1 cellular context compared by ENCODE assay signal in the genomic region with DNA sequence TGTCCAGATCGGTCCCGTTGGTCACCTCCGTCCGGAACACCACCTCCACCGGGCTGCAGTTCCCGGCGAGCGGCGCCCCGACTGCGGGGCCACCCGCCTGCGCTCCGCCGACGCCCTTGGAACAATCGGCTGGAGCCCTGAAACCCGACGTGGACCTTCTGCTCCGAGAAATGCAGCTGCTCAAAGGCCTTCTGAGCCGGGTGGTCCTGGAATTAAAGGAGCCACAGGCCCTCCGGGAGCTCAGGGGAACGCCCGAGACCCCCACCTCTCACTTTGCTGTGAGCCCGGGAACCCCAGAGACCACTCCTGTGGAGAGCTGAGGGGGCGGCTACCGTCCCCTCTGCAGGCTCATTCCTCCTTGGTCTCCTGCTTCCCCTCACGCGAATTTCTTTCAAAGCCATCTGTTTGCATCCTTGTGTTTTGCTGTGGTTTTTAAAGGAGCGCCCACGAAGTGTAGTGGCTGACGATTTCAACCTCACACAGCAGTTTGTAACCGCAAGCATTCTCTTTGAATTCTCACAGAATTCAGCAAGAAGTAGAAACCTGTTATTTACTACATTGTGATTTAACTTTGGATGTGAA.
TF ChIP-seq lines count a peak whose summit lies in the region.

No MANE protein-coding gene starts in this region.

TF ChIP-seq in K562, 482 proteins besides CTCF, POLR2A, EP300 and RAD21 (continued from another document):
- TF ChIP-seq, protein P1, sequence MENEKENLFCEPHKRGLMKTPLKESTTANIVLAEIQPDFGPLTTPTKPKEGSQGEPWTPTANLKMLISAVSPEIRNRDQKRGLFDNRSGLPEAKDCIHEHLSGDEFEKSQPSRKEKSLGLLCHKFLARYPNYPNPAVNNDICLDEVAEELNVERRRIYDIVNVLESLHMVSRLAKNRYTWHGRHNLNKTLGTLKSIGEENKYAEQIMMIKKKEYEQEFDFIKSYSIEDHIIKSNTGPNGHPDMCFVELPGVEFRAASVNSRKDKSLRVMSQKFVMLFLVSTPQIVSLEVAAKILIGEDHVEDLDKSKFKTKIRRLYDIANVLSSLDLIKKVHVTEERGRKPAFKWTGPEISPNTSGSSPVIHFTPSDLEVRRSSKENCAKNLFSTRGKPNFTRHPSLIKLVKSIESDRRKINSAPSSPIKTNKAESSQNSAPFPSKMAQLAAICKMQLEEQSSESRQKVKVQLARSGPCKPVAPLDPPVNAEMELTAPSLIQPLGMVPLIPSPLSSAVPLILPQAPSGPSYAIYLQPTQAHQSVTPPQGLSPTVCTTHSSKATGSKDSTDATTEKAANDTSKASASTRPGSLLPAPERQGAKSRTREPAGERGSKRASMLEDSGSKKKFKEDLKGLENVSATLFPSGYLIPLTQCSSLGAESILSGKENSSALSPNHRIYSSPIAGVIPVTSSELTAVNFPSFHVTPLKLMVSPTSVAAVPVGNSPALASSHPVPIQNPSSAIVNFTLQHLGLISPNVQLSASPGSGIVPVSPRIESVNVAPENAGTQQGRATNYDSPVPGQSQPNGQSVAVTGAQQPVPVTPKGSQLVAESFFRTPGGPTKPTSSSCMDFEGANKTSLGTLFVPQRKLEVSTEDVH (IDR thresholded peaks at IDR 0.05; ENCODE audit: low read depth, partially characterized antibody) = no peak
- no peak for TF ChIP-seq POLR2AphosphoS5 (IDR thresholded peaks at IDR 0.05; ENCODE audit: control insufficient read depth, insufficient read depth, low read depth, low read length)
